9 cellular contexts compared by ENCODE assay signal in the genomic region with DNA sequence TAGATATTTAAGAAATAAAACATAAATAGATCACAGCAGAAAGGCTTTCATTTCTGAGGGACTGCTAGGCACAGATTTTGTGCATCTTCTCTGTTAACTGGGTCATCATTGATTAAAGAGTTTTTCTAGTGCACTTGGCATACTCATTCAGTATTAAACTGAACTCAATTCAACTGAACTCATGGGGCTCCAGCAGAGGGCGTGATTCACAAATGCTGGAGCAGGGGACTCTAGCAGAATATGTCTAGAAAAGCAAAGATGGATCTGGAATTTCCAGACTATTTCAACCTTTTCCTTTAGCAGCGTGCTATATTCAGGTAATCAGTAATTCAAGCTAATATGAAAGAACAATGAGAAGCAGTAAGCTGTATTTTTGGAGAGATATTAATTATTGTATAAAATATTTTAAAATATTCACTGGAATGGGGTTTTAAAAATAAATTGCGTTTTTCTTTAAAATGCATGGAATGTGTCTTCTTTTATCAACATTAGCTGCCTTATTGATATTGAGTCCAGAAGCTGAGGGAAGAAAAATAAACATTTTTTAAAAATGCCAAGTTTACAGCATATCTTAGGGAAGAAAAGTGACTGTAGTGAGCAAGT.
A peak's percentile ranks its signal among the peaks of the same experiment; 100 is the strongest.
DNase-seq lines count a peak whose midpoint lies in the region; ATAC-seq and TF ChIP-seq lines count a peak whose summit lies in the region.
"Had no signal": no experiment of that assay in that cellular context is flagged by ENCODE, and none has a peak within 500 bp of the region (broad histone marks: within the 10 kb centered on the region; RNA-seq: fewer than 3 reads in every experiment).

No MANE protein-coding gene starts in this region.

- in situ Hi-C loops in KBM-7 (cut with MboI; ENCODE audit: low pct_unique_long_range_greater_than_20kb, low sequenced_read_pairs): loop anchor here (25.0 kb wide), 2 partner anchors 503 to 703 kb away; no protein-coding TSS in a partner anchor

- H3K9me3 Mint-ChIP-seq in endodermal cell: no peaks in the 10 kb centered on the region

- H3K4me3 ChIP-seq in OCI-LY7 (ENCODE audit: low read depth, low read length, poor library complexity, severe bottlenecking) (no peak overlapping the region), endodermal cell (ENCODE audit: low read length) (no peak overlapping the region)
- H3K4me3 ChIP-seq: BLaER1 treated with 17β-estradiol and CSF1 and Interleukin-3, amounts not matched to agents 10 nM and 100 nM had no signal

- no peak overlapping the region for H3K27ac Mint-ChIP-seq in endodermal cell

- no peak for ATAC-seq in HG03175 (IDR thresholded peaks at IDR 0.05; ENCODE audit: unreplicated experiment)

- H3K27me3 ChIP-seq in endodermal cell (ENCODE audit: control insufficient read depth, insufficient read depth, low read length, poor library complexity, severe bottlenecking): no peaks in the 10 kb centered on the region
- H3K27me3 ChIP-seq: BLaER1 treated with 17β-estradiol and CSF1 and Interleukin-3, amounts not matched to agents 10 nM and 100 nM had no signal

- no peak overlapping the region for H3K4me2 ChIP-seq in OCI-LY7 (ENCODE audit: low read length)
- H3K4me2 ChIP-seq: BLaER1 treated with 17β-estradiol and CSF1 and Interleukin-3, amounts not matched to agents 10 nM and 100 nM had no signal

- no peaks in the 10 kb centered on the region for H3K79me2 ChIP-seq in OCI-LY7 (ENCODE audit: insufficient read depth, low read depth, low read length)

- H3K4me1 ChIP-seq in OCI-LY7 (ENCODE audit: insufficient read depth, low read length, poor library complexity, severe bottlenecking) (no peaks in the 10 kb centered on the region), endodermal cell (ENCODE audit: control insufficient read depth, insufficient read depth, low read length) (peaks cover 11% of the 10 kb centered on the region)
- H3K4me1 ChIP-seq: BLaER1 treated with 17β-estradiol and CSF1 and Interleukin-3, amounts not matched to agents 10 nM and 100 nM had no signal

- H3K9me2 ChIP-seq in OCI-LY7 (ENCODE audit: insufficient read depth, low read length): no peaks in the 10 kb centered on the region

- H3K4me3 Mint-ChIP-seq in endodermal cell: no peak overlapping the region

- TF ChIP-seq CTCF in OCI-LY7 (conservative IDR thresholded peaks at IDR 0.05; ENCODE audit: low read length) (peak; percentile 81), endodermal cell (conservative IDR thresholded peaks at IDR 0.05) (peak; percentile 91)

- WGBS in endodermal cell (ENCODE audit: insufficient coverage in 1 of 2, insufficient read length in 1 of 2), 2 experiments: 0 to 45% methylated on average over 1 to 3 of the region's 3 CpGs

- H3K9ac ChIP-seq in endodermal cell (ENCODE audit: extremely low read depth, low read length, poor library complexity, severe bottlenecking): no peak overlapping the region
- H3K9ac ChIP-seq: BLaER1 treated with 17β-estradiol and CSF1 and Interleukin-3, amounts not matched to agents 10 nM and 100 nM had no signal

- H3K36me3 ChIP-seq in OCI-LY7 (ENCODE audit: insufficient read depth, low read length): no peaks in the 10 kb centered on the region
- H3K36me3 ChIP-seq in endodermal cell (ENCODE audit: control insufficient read depth, insufficient read depth, low read length): no peaks in the 10 kb centered on the region
- H3K36me3 ChIP-seq: BLaER1 treated with 17β-estradiol and CSF1 and Interleukin-3, amounts not matched to agents 10 nM and 100 nM had no signal

- H3K27ac ChIP-seq in OCI-LY7 (ENCODE audit: low read depth, low read length, poor library complexity, severe bottlenecking) (no peak overlapping the region), endodermal cell (ENCODE audit: low read depth, low read length) (no peak overlapping the region)
- H3K27ac ChIP-seq: BLaER1 treated with 17β-estradiol and CSF1 and Interleukin-3, amounts not matched to agents 10 nM and 100 nM had no signal

- intact Hi-C loops in OCI-LY7 (cut with micrococcal nuclease; ENCODE audit: unreplicated experiment): no loop called here

- H4K20me1 ChIP-seq in OCI-LY7 (ENCODE audit: insufficient read depth, low read length): no peaks in the 10 kb centered on the region
- H4K20me1 ChIP-seq: BLaER1 treated with 17β-estradiol and CSF1 and Interleukin-3, amounts not matched to agents 10 nM and 100 nM had no signal

- POLR2A ChIA-PET in OCI-LY7 (lab: Charles Lee): interaction anchor here (0.6 kb wide), 1 partner anchor 340 kb away, joined by 3 read pairs; no protein-coding TSS in a partner anchor

- H3K9me3 ChIP-seq in OCI-LY7 (ENCODE audit: low read length) (no peaks in the 10 kb centered on the region), endodermal cell (ENCODE audit: control insufficient read depth, low read length) (no peaks in the 10 kb centered on the region)
- H3K9me3 ChIP-seq: BLaER1 treated with 17β-estradiol and CSF1 and Interleukin-3, amounts not matched to agents 10 nM and 100 nM had no signal

- DNase-seq in SIG-M5 treated with dmso at 0.1 percent for 504 hours (lab: John Stamatoyannopoulos, UW; ENCODE audit: unreplicated experiment) (peak; percentile 52), SIG-M5 (lab: John Stamatoyannopoulos, UW) (no peak), KBM-7 (peak; percentile 35), OCI-LY7 (ENCODE audit: low spot score) (peak; percentile 56), endodermal cell (peak; percentile 85), pons (ENCODE audit: low spot score) (peak; percentile 38)
- DNase-seq in effector CD8-positive, alpha-beta T cell (lab: John Stamatoyannopoulos, UW): no peak

- H3K4me1 Mint-ChIP-seq in endodermal cell: peaks cover 25% of the 10 kb centered on the region

- H3K27me3 Mint-ChIP-seq in endodermal cell (ENCODE audit: insufficient read depth): no peaks in the 10 kb centered on the region

- CTCF ChIA-PET in OCI-LY7 (lab: Charles Lee; ENCODE audit: unreplicated experiment): no interaction called here

- no TSS peak for BruUV-seq in OCI-LY7 (replicated peaks; lab: Mats Ljungman, UMichigan)

- H2AFZ ChIP-seq in OCI-LY7 (ENCODE audit: low read length): no peak overlapping the region

- no peaks in the 10 kb centered on the region for H3K36me3 Mint-ChIP-seq in endodermal cell (ENCODE audit: low read depth)

Comparison
In these comparisons a context has a peak if more than half of its experiments do, and no peak if none do; other contexts are left out.
1. DNase-seq: peak in SIG-M5 treated with dmso at 0.1 percent for 504 hours (single experiment), KBM-7 (single experiment), OCI-LY7 (single experiment), endodermal cell (single experiment) and pons (single experiment); none in SIG-M5 (single experiment) and effector CD8-positive, alpha-beta T cell (single experiment).